24 cellular contexts compared by ENCODE assay signal in genomic region chr18:23087352-23087751, GRCh38. TPM values are rescaled to one million over a fixed set of nuclear protein-coding genes. Genes with fewer than 3 reads are reported as not detected.
DNase-seq lines count a peak whose midpoint lies in the region; ATAC-seq and TF ChIP-seq lines count a peak whose summit lies in the region.
"Had no signal": no experiment of that assay in that cellular context is flagged by ENCODE, and none has a peak within 500 bp of the region (broad histone marks: within the 10 kb centered on the region; RNA-seq: fewer than 3 reads in every experiment).

No MANE protein-coding gene starts in this region.

- intact Hi-C loops in Panc1 (cut with micrococcal nuclease; ENCODE audit: unreplicated experiment) = no loop called here

- TF ChIP-seq RAD21 in SK-N-SH (IDR thresholded peaks at IDR 0.05; ENCODE audit: low read length) = no peak

- POLR2A ChIA-PET in Panc1 (lab: Charles Lee) = interaction anchor here (0.6 kb wide), 1 partner anchor 32 kb away, joined by 16 read pairs; no protein-coding TSS in a partner anchor
- POLR2A ChIA-PET in SK-N-SH (lab: Yijun Ruan, JAX) = no interaction called here

- H3K9ac ChIP-seq in SK-N-SH = no peak overlapping the region
- H3K9ac ChIP-seq in adipocyte (ENCODE audit: low read length) = no peak overlapping the region
- H3K9ac ChIP-seq: BLaER1 had no signal

- peaks cover 10% of the 10 kb centered on the region for H3F3A ChIP-seq in SK-N-SH (replicated peaks; ENCODE audit: insufficient read depth)

- BruUV-seq in Panc1 (replicated peaks; lab: Mats Ljungman, UMichigan) = no TSS peak

- in situ Hi-C loops in Panc1 (cut with HindIII; ENCODE audit: low pct_unique_long_range_greater_than_20kb, low sequenced_read_pairs) = no loop called here

- peak; percentile 72 to 97 for TF ChIP-seq EP300 in SK-N-SH (IDR thresholded peaks at IDR 0.05; ENCODE audit: borderline replicate concordance in 1 of 2, low read depth in 1 of 2, low read length in 1 of 2)

- H3K4me1 ChIP-seq in BE2C (no peaks in the 10 kb centered on the region), Panc1 (ENCODE audit: control insufficient read depth, insufficient read depth, low read length) (0 out of 2 replicates have a peak, but pooled peaks cover 3% of the 10 kb centered on the region), SK-N-SH (ENCODE audit: control insufficient read depth in 1 of 2, insufficient read depth in 2 of 2, low read depth in 1 of 2, low read length in 1 of 2) (peaks cover 5 to 16% of the 10 kb centered on the region in 2 experiments; a peak in 3 of 4 replicates), adipocyte (ENCODE audit: control insufficient read depth, insufficient read depth, low read length) (peaks cover 5% of the 10 kb centered on the region), SJCRH30 (no peaks in the 10 kb centered on the region)
- H3K4me1 ChIP-seq: A549 had no signal

- no peak overlapping the region for H2AFZ ChIP-seq in SK-N-SH (ENCODE audit: low read depth)

- no peaks in the 10 kb centered on the region for H4K20me1 ChIP-seq in SK-N-SH (ENCODE audit: insufficient read depth)
- H4K20me1 ChIP-seq: BLaER1 had no signal

- no peaks in the 10 kb centered on the region for H3K9me3 ChIP-seq in BE2C
- no peaks in the 10 kb centered on the region for H3K9me3 ChIP-seq in Panc1 (ENCODE audit: control insufficient read depth, insufficient read depth, low read depth, low read length)
- no peaks in the 10 kb centered on the region for H3K9me3 ChIP-seq in SK-N-SH
- H3K9me3 ChIP-seq in adipocyte (ENCODE audit: control insufficient read depth, low read length) = no peaks in the 10 kb centered on the region
- H3K9me3 ChIP-seq in SJCRH30 (replicated peaks) = no peaks in the 10 kb centered on the region
- H3K9me3 ChIP-seq: A549, BLaER1 had no signal

- WGBS in SK-N-SH (ENCODE audit: low lambda C conversion rate) = 39% methylated on average over 3 of the region's 3 CpGs

- 0 out of 2 replicates have a peak overlapping the region, but pooled peaks have one; percentile 2 for H3K27ac ChIP-seq in Panc1 (ENCODE audit: low read length)
- H3K27ac ChIP-seq in SK-N-SH (ENCODE audit: low read depth in 2 of 2, low read length in 1 of 2) = peak overlapping the region; percentile 32 to 55; a peak in 3 of 4 replicates
- no peak overlapping the region for H3K27ac ChIP-seq in SJCRH30
- H3K27ac ChIP-seq: 22Rv1, BLaER1 had no signal

- H3K36me3 ChIP-seq in BE2C (no peaks in the 10 kb centered on the region), Panc1 (ENCODE audit: control insufficient read depth, insufficient read depth, low read length) (no peaks in the 10 kb centered on the region), SK-N-SH (replicated peaks in 1 of 2; ENCODE audit: control insufficient read depth in 1 of 2, insufficient read depth in 2 of 2, low read length in 1 of 2) (no peaks in the 10 kb centered on the region), adipocyte (ENCODE audit: control insufficient read depth, insufficient read depth, low read length, severe bottlenecking) (no peaks in the 10 kb centered on the region), SJCRH30 (no peaks in the 10 kb centered on the region)
- H3K36me3 ChIP-seq: BLaER1 had no signal

- no peaks in the 10 kb centered on the region for H3K79me2 ChIP-seq in SK-N-SH (ENCODE audit: insufficient read depth)

- CTCF ChIA-PET in Panc1 (lab: Charles Lee) (interaction anchor here (0.6 kb wide), 1 partner anchor 94 kb away, joined by 3 read pairs; no protein-coding TSS in a partner anchor), SK-N-SH (lab: Yijun Ruan, JAX) (interaction anchor here (0.9 to 2.4 kb wide), 5 partner anchors 9 to 324 kb away, joined by 3 to 11 read pairs (median 3); no protein-coding TSS in a partner anchor)

- H3K4me3 ChIP-seq in BE2C (ENCODE audit: low read depth, low read length) (no peak overlapping the region), Panc1 (ENCODE audit: low read depth in 2 of 2, low read length in 2 of 2) (no peak overlapping the region), SK-N-SH (ENCODE audit: low read depth in 2 of 2, low read length in 1 of 2) (no peak overlapping the region), adipocyte (ENCODE audit: low read length) (no peak overlapping the region), SJCRH30 (no peak overlapping the region)
- H3K4me3 ChIP-seq: A549, BLaER1 had no signal

- H3K27me3 ChIP-seq in BE2C (no peaks in the 10 kb centered on the region), Panc1 (ENCODE audit: control insufficient read depth, insufficient read depth, low read length) (no peaks in the 10 kb centered on the region), SK-N-SH (ENCODE audit: insufficient read depth) (no peaks in the 10 kb centered on the region), adipocyte (replicated peaks; ENCODE audit: control insufficient read depth, insufficient read depth, low read length) (no peaks in the 10 kb centered on the region), SJCRH30 (no peaks in the 10 kb centered on the region)
- H3K27me3 ChIP-seq: BLaER1 had no signal

- H3K4me2 ChIP-seq in SK-N-SH = peak overlapping the region; percentile 32; the same call in 1 of the 2 replicates
- H3K4me2 ChIP-seq: A549, BLaER1 had no signal

- no peak for TF ChIP-seq CTCF in BE2C (IDR thresholded peaks at IDR 0.05; ENCODE audit: low read depth, low read length)
- no peak for TF ChIP-seq CTCF in Panc1 (IDR thresholded peaks at IDR 0.05)
- no peak for TF ChIP-seq CTCF in SK-N-SH (IDR thresholded peaks at IDR 0.05)
- TF ChIP-seq CTCF in GM10266 (IDR thresholded peaks at IDR 0.05; ENCODE audit: control insufficient read depth, insufficient read depth, low read depth, missing control alignments) = no peak

- no peak for ATAC-seq in Panc1
- ATAC-seq: A549 had no signal

- H3K9me2 ChIP-seq in SK-N-SH = no peaks in the 10 kb centered on the region

- peak; percentile 9 for DNase-seq in BE2C
- DNase-seq in Panc1 (ENCODE audit: low read depth, low spot score) = no peak
- DNase-seq in SK-N-SH = peak; percentile 69
- DNase-seq in adipocyte (ENCODE audit: low read depth) = peak; percentile 31
- DNase-seq in SJCRH30 = no peak
- DNase-seq in GM10266 (ENCODE audit: extremely low spot score) = no peak
- no peak for DNase-seq in foreskin melanocyte
- no peak for DNase-seq in activated CD4-positive, CD25-positive, alpha-beta regulatory T cell treated with anti-CD3 and anti-CD28 coated beads, Interleukin-2, amount 50 U/mL, for 72 hours
- DNase-seq: AML-193; C1 segment of cervical spinal cord; CD4-positive, alpha-beta memory T cell; CD4-positive, CD25-positive, alpha-beta regulatory T cell; CD8-positive, alpha-beta memory T cell; COR-L47; DMS 273 treated with DMSO at 0.1 percent for 48 hours; DMS153; DMS53; DMS79; DND-41; EL; GDM1 had no signal

TF ChIP-seq in SK-N-SH, 30 proteins besides CTCF, POLR2A, EP300 and RAD21 (continues in another document):
- TF ChIP-seq FOXM1 (IDR thresholded peaks at IDR 0.05; ENCODE audit: low read depth) (no peak), GATA2 (CRISPR knock-in tag; IDR thresholded peaks at IDR 0.05) (peak; percentile 95), SIN3A (IDR thresholded peaks at IDR 0.05; ENCODE audit: borderline replicate concordance, low read depth, low read length) (no peak), TAF1 (IDR thresholded peaks at IDR 0.05; ENCODE audit: borderline replicate concordance, low read depth, low read length) (no peak), PBX3 (IDR thresholded peaks at IDR 0.05) (peak; percentile 95), IRF3 (IDR thresholded peaks at IDR 0.05; ENCODE audit: low read depth, low read length) (no peak), RCOR1 (IDR thresholded peaks at IDR 0.05; ENCODE audit: low read length) (peak; percentile 99), TEAD4 (IDR thresholded peaks at IDR 0.05; ENCODE audit: borderline replicate concordance, insufficient read depth) (peak; percentile 56; the same call in 1 of the 2 replicates), FOXJ3 (CRISPR knock-in tag; IDR thresholded peaks at IDR 0.05) (peak; percentile 89), ZBTB33 (IDR thresholded peaks at IDR 0.05; ENCODE audit: borderline replicate concordance, low read depth) (peak; percentile 36; the same call in 1 of the 2 replicates)

RNA-seq across cellular contexts. Expression of gene CABLES1, which starts 47.9 kb away (rescaled TPM):
- polyA plus RNA-seq in BE2C (2012; ENCODE audit: insufficient read depth, insufficient read length, low read depth) = 18.5 TPM
- 66.4 TPM for total RNA-seq in Panc1 (2021; ENCODE audit: unreplicated experiment)
- 43.4 TPM for polyA plus RNA-seq in Panc1 (2012; ENCODE audit: insufficient read length)
- 1.8 and 2.2 TPM in 2 replicates for polyA plus RNA-seq in SK-N-SH (2012; rRNA removed)
- polyA plus RNA-seq in SK-N-SH (2012; cell fraction: cytosol; rRNA removed) = 1.9 and 2.4 TPM in 2 replicates
- polyA plus RNA-seq in SK-N-SH (2012; cell fraction: nucleus; rRNA removed) = 3.0 and 3.1 TPM in 2 replicates
- total RNA-seq in SJCRH30 (2014; rRNA removed; shearing (Covaris generic)) = 21.9 and 22.8 TPM in 2 replicates
- polyA plus RNA-seq: CD4-positive, alpha-beta memory T cell had no signal

Comparison
In these comparisons a context has a peak if more than half of its experiments do, and no peak if none do; other contexts are left out.
1. DNase-seq: peak in BE2C (single experiment), SK-N-SH (single experiment) and adipocyte (single experiment); none in Panc1 (single experiment), SJCRH30 (0 of 2), GM10266 (single experiment), foreskin melanocyte (single experiment) and activated CD4-positive, CD25-positive, alpha-beta regulatory T cell treated with anti-CD3 and anti-CD28 coated beads, Interleukin-2, amount 50 U/mL, for 72 hours (single experiment).